ENCODE assay signal across 25 cellular contexts in genomic region chr20:63247678-63248228, GRCh38. TPM values are rescaled to one million over a fixed set of nuclear protein-coding genes. Genes with fewer than 3 reads are reported as not detected.
"Had no signal": no experiment of that assay in that cellular context is flagged by ENCODE, and none has a peak within 500 bp of the region (broad histone marks: within the 10 kb centered on the region; RNA-seq: fewer than 3 reads in every experiment).

No MANE protein-coding gene starts in this region.

- H3K9me3 ChIP-seq: esophagus muscularis mucosa, gastrocnemius medialis, heart right ventricle, mucosa of descending colon, ovary, right atrium auricular region, suprapubic skin, thyroid gland, upper lobe of left lung, vagina had no signal

- H3K27me3 ChIP-seq: ovary, thyroid gland, vagina had no signal

- H3K27ac ChIP-seq: esophagus muscularis mucosa, gastrocnemius medialis, heart right ventricle, ovary, right atrium auricular region, suprapubic skin, upper lobe of left lung, vagina had no signal

- H3K4me3 ChIP-seq: esophagus muscularis mucosa, gastrocnemius medialis, mucosa of descending colon, ovary, right atrium auricular region, suprapubic skin, thyroid gland, upper lobe of left lung, vagina had no signal

- H3K36me3 ChIP-seq: esophagus muscularis mucosa, gastrocnemius medialis, heart right ventricle, ovary, right atrium auricular region, suprapubic skin, thyroid gland, upper lobe of left lung, vagina had no signal

- H3K36me3 Mint-ChIP-seq: naive thymus-derived CD8-positive, alpha-beta T cell had no signal

- FAIRE-seq: endometrium, islet of Langerhans, small intestine had no signal

- DNase-seq: cortex of kidney; effector memory CD4-positive, alpha-beta T cell; gastrocnemius medialis; heart right ventricle; kidney glomerular epithelial cell; mucosa of descending colon; naive thymus-derived CD8-positive, alpha-beta T cell; ovary; small intestine; stimulated activated CD4-positive, alpha-beta T cell treated with anti-CD3 and anti-CD28 coated beads, Interleukin-12 subunit alpha, Interleukin-12 subunit beta, amount 100 ng/mL, for 4 hours; stimulated activated naive CD4-positive, alpha-beta T cell had no signal

- H3K27ac Mint-ChIP-seq: naive thymus-derived CD8-positive, alpha-beta T cell had no signal

- ATAC-seq: gastrocnemius medialis; naive thymus-derived CD8-positive, alpha-beta T cell had no signal

- H3K9me3 Mint-ChIP-seq: naive thymus-derived CD8-positive, alpha-beta T cell had no signal

- H3K4me3 Mint-ChIP-seq: naive thymus-derived CD8-positive, alpha-beta T cell had no signal

- H3K4me1 ChIP-seq: gastrocnemius medialis, heart right ventricle, right atrium auricular region, suprapubic skin, vagina had no signal

RNA-seq across cellular contexts. Expression of gene NKAIN4, which starts 6.5 kb away (rescaled TPM):
- total RNA-seq: fibroblast of villous mesenchyme; gastrocnemius medialis; heart right ventricle; lung microvascular endothelial cell; mesenteric fat pad; naive thymus-derived CD8-positive, alpha-beta T cell; posterior vena cava; right atrium auricular region; vagina had no signal
- polyA plus RNA-seq: liver; naive thymus-derived CD8-positive, alpha-beta T cell; ovary had no signal

RNA-seq across cellular contexts. Expression of gene BIRC7, which starts 12.0 kb away (rescaled TPM):
- total RNA-seq: esophagus muscularis mucosa; fibroblast of villous mesenchyme; gastrocnemius medialis; lung microvascular endothelial cell; naive thymus-derived CD8-positive, alpha-beta T cell; posterior vena cava; right atrium auricular region; thyroid gland had no signal
- polyA plus RNA-seq: heart right ventricle, liver, neural cell, ovary had no signal

RNA-seq across cellular contexts. Expression of gene COL20A1, which starts 45.2 kb away (rescaled TPM):
- total RNA-seq: liver, mesenteric fat pad, mucosa of descending colon, right atrium auricular region, suprapubic skin, vagina had no signal
- polyA plus RNA-seq: heart right ventricle; liver; naive thymus-derived CD8-positive, alpha-beta T cell had no signal
